Comparison of ENCODE assay signal across 13 cellular contexts in genomic region chr3:153753035-153753434, GRCh38.
DNase-seq lines count a peak whose midpoint lies in the region; ATAC-seq and TF ChIP-seq lines count a peak whose summit lies in the region.
"Had no signal": no experiment of that assay in that cellular context is flagged by ENCODE, and none has a peak within 500 bp of the region (broad histone marks: within the 10 kb centered on the region; RNA-seq: fewer than 3 reads in every experiment).

No MANE protein-coding gene starts in this region.

- CTCF ChIA-PET in PC-3 (lab: Charles Lee), result interaction anchor here (0.6 to 1.7 kb wide), 2 partner anchors 16 to 541 kb away, joined by 3 to 7 read pairs; no protein-coding TSS in a partner anchor
- CTCF ChIA-PET in CD8-positive, alpha-beta memory T cell (lab: Charles Lee), result no interaction called here

- peaks cover 5 to 9% of the 10 kb centered on the region in 2 donors for H3K27me3 Mint-ChIP-seq in CD8-positive, alpha-beta memory T cell

- no peak overlapping the region for H3K27ac Mint-ChIP-seq in CD8-positive, alpha-beta memory T cell
- H3K27ac Mint-ChIP-seq: CD4-positive, CD25-positive, alpha-beta regulatory T cell; IgD-negative memory B cell had no signal

- H3K4ac ChIP-seq in neuronal stem cell (ENCODE audit: low read length), result no peak overlapping the region

- peaks cover 89% of the 10 kb centered on the region for H3K4me1 ChIP-seq in DOHH2 (ENCODE audit: control insufficient read depth, low read length)
- H3K4me1 ChIP-seq in PC-3 (ENCODE audit: insufficient read depth, low read length), result peaks cover 42% of the 10 kb centered on the region
- H3K4me1 ChIP-seq in neuronal stem cell (ENCODE audit: control insufficient read depth in 2 of 2, insufficient read depth in 1 of 2, low read depth in 1 of 2, low read length in 2 of 2), result no peaks in the 10 kb centered on the region
- H3K4me1 ChIP-seq in hepatocyte (ENCODE audit: insufficient read depth), result peaks cover 5% of the 10 kb centered on the region
- H3K4me1 ChIP-seq in CD8-positive, alpha-beta memory T cell (ENCODE audit: insufficient read depth, low read length), result no peaks in the 10 kb centered on the region
- H3K4me1 ChIP-seq: BLaER1, HAP-1 had no signal

- peak; percentile 63 for ATAC-seq in PC-3
- ATAC-seq: GM12878 had no signal

- no CpG with 5 or more reads among the region's 2 CpGs for WGBS in neuronal stem cell (ENCODE audit: extremely low coverage in 2 of 2, insufficient read length in 2 of 2, insufficient replicate concordance in 1 of 2), 2 donors
- 75% methylated on average over 2 of the region's 2 CpGs for WGBS in hepatocyte (ENCODE audit: low lambda C conversion rate, missing lambda C conversion rate)

- H2AK5ac ChIP-seq in neuronal stem cell (ENCODE audit: low read depth, low read length), result no peak overlapping the region

- no peaks in the 10 kb centered on the region for H3K79me1 ChIP-seq in neuronal stem cell (ENCODE audit: low read depth, low read length)

- H2BK5ac ChIP-seq in neuronal stem cell (ENCODE audit: low read length), result no peak overlapping the region

- no peak for TF ChIP-seq CTCF in DOHH2 (IDR thresholded peaks at IDR 0.05; ENCODE audit: low read depth, low read length, poor library complexity, severe bottlenecking)
- no peak for TF ChIP-seq CTCF in PC-3 (conservative IDR thresholded peaks at IDR 0.05; ENCODE audit: low read depth, low read length)
- no peak for TF ChIP-seq CTCF in hepatocyte (IDR thresholded peaks at IDR 0.05; ENCODE audit: poor library complexity)

- H2AFZ ChIP-seq in PC-3 (ENCODE audit: low read length), result peak overlapping the region; percentile 69
- peak overlapping the region; percentile 39 for H2AFZ ChIP-seq in neuronal stem cell (ENCODE audit: low read length)
- no peak overlapping the region for H2AFZ ChIP-seq in hepatocyte

- POLR2A ChIA-PET in PC-3 (lab: Charles Lee; ENCODE audit: unreplicated experiment), result interaction anchor here (0.6 kb wide), 1 partner anchor 593 kb away, joined by 4 read pairs; no protein-coding TSS in a partner anchor
- POLR2A ChIA-PET in CD8-positive, alpha-beta memory T cell (lab: Charles Lee), result no interaction called here

- no peaks in the 10 kb centered on the region for H3K9me2 ChIP-seq in DOHH2 (replicated peaks; ENCODE audit: control insufficient read depth, low read length)
- peaks cover 3% of the 10 kb centered on the region; the same call in 1 of the 2 replicates for H3K9me2 ChIP-seq in PC-3 (replicated peaks; ENCODE audit: low read length)
- no peaks in the 10 kb centered on the region for H3K9me2 ChIP-seq in hepatocyte (replicated peaks; ENCODE audit: insufficient read depth)

- H2BK15ac ChIP-seq in neuronal stem cell (ENCODE audit: low read length), result no peak overlapping the region

- H3K18ac ChIP-seq in neuronal stem cell (ENCODE audit: low read length), result no peak overlapping the region

- no peaks in the 10 kb centered on the region for H4K20me1 ChIP-seq in DOHH2 (ENCODE audit: control insufficient read depth, insufficient read depth, low read depth, low read length)
- H4K20me1 ChIP-seq in PC-3 (ENCODE audit: low read length), result no peaks in the 10 kb centered on the region
- no peaks in the 10 kb centered on the region for H4K20me1 ChIP-seq in hepatocyte (ENCODE audit: insufficient read depth, poor library complexity, severe bottlenecking)
- H4K20me1 ChIP-seq: BLaER1 had no signal

- H3K4me3 ChIP-seq in DOHH2 (ENCODE audit: low read length), result peak overlapping the region; percentile 52
- peak overlapping the region; percentile 55 for H3K4me3 ChIP-seq in PC-3 (ENCODE audit: low read length)
- no peak overlapping the region for H3K4me3 ChIP-seq in neuronal stem cell (ENCODE audit: low read length in 2 of 2)
- no peak overlapping the region for H3K4me3 ChIP-seq in hepatocyte
- H3K4me3 ChIP-seq in CD8-positive, alpha-beta memory T cell (ENCODE audit: low read length), result no peak overlapping the region
- H3K4me3 ChIP-seq: BLaER1, GM12878, HAP-1 had no signal

- H4K8ac ChIP-seq in neuronal stem cell (ENCODE audit: low read depth, low read length), result no peak overlapping the region

- H2BK12ac ChIP-seq in neuronal stem cell (ENCODE audit: low read length), result no peak overlapping the region

- H4K91ac ChIP-seq in neuronal stem cell (ENCODE audit: low read depth, low read length, poor library complexity), result no peak overlapping the region

- H3F3A ChIP-seq in DOHH2 (ENCODE audit: control insufficient read depth, insufficient read depth) (peaks cover 17% of the 10 kb centered on the region), PC-3 (ENCODE audit: low read length, unreplicated experiment) (peaks cover 6% of the 10 kb centered on the region)

- H3K79me2 ChIP-seq in DOHH2 (ENCODE audit: control insufficient read depth, low read length) (peaks cover 94% of the 10 kb centered on the region), PC-3 (ENCODE audit: low read length) (no peaks in the 10 kb centered on the region), hepatocyte (no peaks in the 10 kb centered on the region)

- H3K4me1 Mint-ChIP-seq in CD8-positive, alpha-beta memory T cell, result no peaks in the 10 kb centered on the region
- H3K4me1 Mint-ChIP-seq: CD4-positive, CD25-positive, alpha-beta regulatory T cell; IgD-negative memory B cell had no signal

- intact Hi-C loops in PC-3 (cut with micrococcal nuclease), result loop anchor here (1.0 to 10.0 kb wide), 4 partner anchors 18 to 618 kb away; no protein-coding TSS in a partner anchor

- H3K9me3 ChIP-seq in DOHH2 (ENCODE audit: control insufficient read depth, insufficient read depth, low read length) (no peaks in the 10 kb centered on the region), PC-3 (ENCODE audit: low read length) (no peaks in the 10 kb centered on the region), neuronal stem cell (replicated peaks in 1 of 2; ENCODE audit: control insufficient read depth in 2 of 2, insufficient read depth in 1 of 2, low read depth in 1 of 2, low read length in 2 of 2) (no peaks in the 10 kb centered on the region), hepatocyte (ENCODE audit: low read depth) (no peaks in the 10 kb centered on the region)
- no peaks in the 10 kb centered on the region for H3K9me3 ChIP-seq in CD8-positive, alpha-beta memory T cell (ENCODE audit: low read length)
- H3K9me3 ChIP-seq: BLaER1, HAP-1 had no signal

- H3K27ac ChIP-seq in DOHH2 (ENCODE audit: low read depth, low read length), result peak overlapping the region; percentile 66
- H3K27ac ChIP-seq in PC-3 (ENCODE audit: low read length), result peak overlapping the region; percentile 92
- no peak overlapping the region for H3K27ac ChIP-seq in neuronal stem cell (replicated peaks; ENCODE audit: low read length)
- H3K27ac ChIP-seq in hepatocyte, result no peak overlapping the region
- H3K27ac ChIP-seq in CD8-positive, alpha-beta memory T cell (ENCODE audit: low read depth, low read length), result no peak overlapping the region
- H3K27ac ChIP-seq: BLaER1 had no signal

- H3K9ac ChIP-seq in PC-3 (ENCODE audit: low read length) (peak overlapping the region; percentile 70), neuronal stem cell (ENCODE audit: low read depth, low read length, poor library complexity) (no peak overlapping the region)
- H3K9ac ChIP-seq: BLaER1 had no signal

- BruUV-seq in PC-3 (replicated peaks; lab: Mats Ljungman, UMichigan), result no TSS peak

- H3K36me3 ChIP-seq in DOHH2 (ENCODE audit: control insufficient read depth, low read length), result peaks cover 64% of the 10 kb centered on the region
- H3K36me3 ChIP-seq in PC-3 (ENCODE audit: low read depth, low read length), result no peaks in the 10 kb centered on the region
- H3K36me3 ChIP-seq in neuronal stem cell (replicated peaks in 1 of 2; ENCODE audit: control insufficient read depth in 2 of 2, insufficient read depth in 2 of 2, low read length in 2 of 2), result no peaks in the 10 kb centered on the region
- no peaks in the 10 kb centered on the region for H3K36me3 ChIP-seq in hepatocyte (replicated peaks; ENCODE audit: insufficient read depth, low read depth)
- H3K36me3 ChIP-seq in CD8-positive, alpha-beta memory T cell (ENCODE audit: insufficient read depth, low read length), result no peaks in the 10 kb centered on the region
- H3K36me3 ChIP-seq: BLaER1, HAP-1 had no signal

- peak; percentile 55 for DNase-seq in PC-3
- no peak for DNase-seq in neuronal stem cell (ENCODE audit: low spot score)
- no peak for DNase-seq in hepatocyte (ENCODE audit: low spot score)
- DNase-seq in CD8-positive, alpha-beta memory T cell, result no peak
- DNase-seq in cerebellum (ENCODE audit: low spot score), result no peak
- DNase-seq: Calu3; CD4-positive, CD25-positive, alpha-beta regulatory T cell; DMS 273 treated with DMSO at 0.1 percent for 48 hours had no signal

- peaks cover 0 to 5% (median 0%) of the 10 kb centered on the region in 3 donors for H3K36me3 Mint-ChIP-seq in CD8-positive, alpha-beta memory T cell
- H3K36me3 Mint-ChIP-seq: CD4-positive, CD25-positive, alpha-beta regulatory T cell had no signal

- peak overlapping the region; percentile 65 for H3K4me2 ChIP-seq in DOHH2 (ENCODE audit: low read length)
- H3K4me2 ChIP-seq in PC-3 (ENCODE audit: low read length), result peak overlapping the region; percentile 82
- H3K4me2 ChIP-seq in neuronal stem cell (ENCODE audit: insufficient read depth, low read length, poor library complexity, severe bottlenecking), result no peak overlapping the region
- no peak overlapping the region for H3K4me2 ChIP-seq in hepatocyte
- H3K4me2 ChIP-seq: BLaER1 had no signal

- no peak overlapping the region for H3K14ac ChIP-seq in neuronal stem cell (ENCODE audit: low read length)

- peaks cover 0 to 1% (median 0%) of the 10 kb centered on the region in 5 donors for H3K9me3 Mint-ChIP-seq in CD8-positive, alpha-beta memory T cell

- no peak overlapping the region for H3K23ac ChIP-seq in neuronal stem cell (ENCODE audit: low read depth, low read length, poor library complexity)

- no peaks in the 10 kb centered on the region for H3K27me3 ChIP-seq in DOHH2 (ENCODE audit: control insufficient read depth, low read length)
- H3K27me3 ChIP-seq in PC-3 (ENCODE audit: low read length), result no peaks in the 10 kb centered on the region
- H3K27me3 ChIP-seq in neuronal stem cell (ENCODE audit: control insufficient read depth in 3 of 3, insufficient read depth in 3 of 3, low read depth in 1 of 3, low read length in 3 of 3), result no peaks in the 10 kb centered on the region
- H3K27me3 ChIP-seq in hepatocyte, result no peaks in the 10 kb centered on the region
- H3K27me3 ChIP-seq in CD8-positive, alpha-beta memory T cell (ENCODE audit: insufficient read depth, low read length, poor library complexity, severe bottlenecking), result no peaks in the 10 kb centered on the region
- H3K27me3 ChIP-seq: BLaER1 had no signal

- H2BK120ac ChIP-seq in neuronal stem cell (ENCODE audit: low read depth, low read length), result no peak overlapping the region

- no peak overlapping the region for H3K4me3 Mint-ChIP-seq in CD8-positive, alpha-beta memory T cell
- H3K4me3 Mint-ChIP-seq: CD4-positive, CD25-positive, alpha-beta regulatory T cell; IgD-negative memory B cell had no signal

Comparison
In these comparisons a context has a peak if more than half of its experiments do, and no peak if none do; other contexts are left out.
1. H3K27ac ChIP-seq: peak in DOHH2 (single experiment) and PC-3 (single experiment); none in neuronal stem cell (single experiment), hepatocyte (single experiment) and CD8-positive, alpha-beta memory T cell (single experiment).
2. H3K4me2 ChIP-seq: peak in DOHH2 (single experiment) and PC-3 (single experiment); none in neuronal stem cell (single experiment) and hepatocyte (single experiment).
3. H3K4me3 ChIP-seq: peak in DOHH2 (single experiment) and PC-3 (single experiment); none in neuronal stem cell (0 of 2), hepatocyte (single experiment) and CD8-positive, alpha-beta memory T cell (single experiment).